Comparison of ENCODE assay signal across 1 cellular context in the genomic region with DNA sequence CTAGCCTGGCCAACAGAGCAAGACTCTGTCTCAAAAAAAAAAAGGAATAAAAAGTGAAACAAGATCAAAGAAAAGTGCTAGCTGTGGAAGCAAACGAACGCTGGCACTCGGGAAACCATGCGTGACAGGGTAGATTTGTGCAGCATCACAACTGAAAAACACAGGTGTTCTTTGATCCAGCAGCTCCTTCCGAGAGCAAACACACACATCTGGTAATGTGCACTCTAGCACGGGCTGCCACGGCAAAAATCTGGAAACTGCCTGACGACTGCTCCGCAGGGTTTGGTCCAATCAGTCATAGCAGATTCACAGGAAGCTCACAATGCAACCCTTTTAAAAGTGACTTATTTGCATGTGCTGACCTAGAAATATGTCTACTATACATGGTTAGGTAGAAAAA.
TF ChIP-seq lines count a peak whose summit lies in the region.

No MANE protein-coding gene starts in this region.

TF ChIP-seq in SK-N-SH treated with all-trans-retinoic acid at 6 μM for 48 hours, 23 proteins besides CTCF, POLR2A, EP300 and RAD21 (continued from another document):
- TF ChIP-seq, protein P1, sequence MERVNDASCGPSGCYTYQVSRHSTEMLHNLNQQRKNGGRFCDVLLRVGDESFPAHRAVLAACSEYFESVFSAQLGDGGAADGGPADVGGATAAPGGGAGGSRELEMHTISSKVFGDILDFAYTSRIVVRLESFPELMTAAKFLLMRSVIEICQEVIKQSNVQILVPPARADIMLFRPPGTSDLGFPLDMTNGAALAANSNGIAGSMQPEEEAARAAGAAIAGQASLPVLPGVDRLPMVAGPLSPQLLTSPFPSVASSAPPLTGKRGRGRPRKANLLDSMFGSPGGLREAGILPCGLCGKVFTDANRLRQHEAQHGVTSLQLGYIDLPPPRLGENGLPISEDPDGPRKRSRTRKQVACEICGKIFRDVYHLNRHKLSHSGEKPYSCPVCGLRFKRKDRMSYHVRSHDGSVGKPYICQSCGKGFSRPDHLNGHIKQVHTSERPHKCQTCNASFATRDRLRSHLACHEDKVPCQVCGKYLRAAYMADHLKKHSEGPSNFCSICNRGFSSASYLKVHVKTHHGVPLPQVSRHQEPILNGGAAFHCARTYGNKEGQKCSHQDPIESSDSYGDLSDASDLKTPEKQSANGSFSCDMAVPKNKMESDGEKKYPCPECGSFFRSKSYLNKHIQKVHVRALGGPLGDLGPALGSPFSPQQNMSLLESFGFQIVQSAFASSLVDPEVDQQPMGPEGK (CRISPR knock-in tag; IDR thresholded peaks at IDR 0.05; ENCODE audit: borderline replicate concordance) = no peak
- TF ChIP-seq OSR1 (CRISPR knock-in tag; IDR thresholded peaks at IDR 0.05) (no peak), RARB (CRISPR knock-in tag; IDR thresholded peaks at IDR 0.05) (no peak), ZNF70 (CRISPR knock-in tag; IDR thresholded peaks at IDR 0.05) (no peak), PPARA (CRISPR knock-in tag; IDR thresholded peaks at IDR 0.05; ENCODE audit: borderline replicate concordance) (no peak), ESRRG (CRISPR knock-in tag; IDR thresholded peaks at IDR 0.05) (no peak), BACH2 (CRISPR knock-in tag; IDR thresholded peaks at IDR 0.05; ENCODE audit: borderline replicate concordance) (no peak)
- TF ChIP-seq, protein P2, sequence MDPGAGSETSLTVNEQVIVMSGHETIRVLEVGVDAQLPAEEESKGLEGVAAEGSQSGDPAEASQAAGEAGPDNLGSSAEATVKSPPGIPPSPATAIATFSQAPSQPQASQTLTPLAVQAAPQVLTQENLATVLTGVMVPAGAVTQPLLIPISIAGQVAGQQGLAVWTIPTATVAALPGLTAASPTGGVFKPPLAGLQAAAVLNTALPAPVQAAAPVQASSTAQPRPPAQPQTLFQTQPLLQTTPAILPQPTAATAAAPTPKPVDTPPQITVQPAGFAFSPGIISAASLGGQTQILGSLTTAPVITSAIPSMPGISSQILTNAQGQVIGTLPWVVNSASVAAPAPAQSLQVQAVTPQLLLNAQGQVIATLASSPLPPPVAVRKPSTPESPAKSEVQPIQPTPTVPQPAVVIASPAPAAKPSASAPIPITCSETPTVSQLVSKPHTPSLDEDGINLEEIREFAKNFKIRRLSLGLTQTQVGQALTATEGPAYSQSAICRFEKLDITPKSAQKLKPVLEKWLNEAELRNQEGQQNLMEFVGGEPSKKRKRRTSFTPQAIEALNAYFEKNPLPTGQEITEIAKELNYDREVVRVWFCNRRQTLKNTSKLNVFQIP (CRISPR knock-in tag; IDR thresholded peaks at IDR 0.05; ENCODE audit: borderline replicate concordance, low read depth) = no peak
